10 cellular contexts compared by ENCODE assay signal in the genomic region with DNA sequence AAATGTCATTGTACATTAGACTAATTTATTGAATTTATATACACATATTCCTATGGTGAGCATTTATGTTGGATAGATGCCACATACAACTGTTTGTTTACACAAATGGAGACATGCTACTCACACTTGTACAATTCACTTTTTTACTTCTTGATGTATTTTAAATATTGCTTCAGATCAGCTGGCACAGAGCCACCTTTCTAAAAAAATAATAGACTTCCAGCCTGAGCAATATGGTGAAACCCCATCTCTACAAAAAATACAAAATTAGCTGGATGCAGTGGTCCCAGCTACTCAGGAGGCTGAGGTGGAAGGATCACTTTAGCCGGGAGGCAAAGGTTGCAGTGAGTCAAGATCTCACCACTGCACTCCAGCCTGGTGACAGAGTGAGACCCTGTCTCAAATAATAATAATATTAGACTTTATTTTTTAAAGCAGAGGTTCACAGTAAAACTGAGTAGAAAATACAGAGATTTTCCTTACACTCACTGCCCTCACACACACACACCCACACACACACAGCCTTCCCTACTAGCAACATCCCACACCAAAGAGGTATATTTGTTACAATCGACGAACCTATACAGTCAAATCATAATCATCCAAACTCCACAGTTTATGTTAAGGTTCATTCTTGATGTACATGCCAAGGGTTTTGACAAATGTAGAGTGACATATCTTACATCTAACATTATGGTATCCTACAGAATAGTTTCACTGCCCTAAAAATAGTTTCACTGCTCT. TPM values are rescaled to one million over a fixed set of nuclear protein-coding genes. Genes with fewer than 3 reads are reported as not detected.
DNase-seq lines count a peak whose midpoint lies in the region; ATAC-seq, FAIRE-seq and TF ChIP-seq lines count a peak whose summit lies in the region.
"Had no signal": no experiment of that assay in that cellular context is flagged by ENCODE, and none has a peak within 500 bp of the region (broad histone marks: within the 10 kb centered on the region; RNA-seq: fewer than 3 reads in every experiment).

No MANE protein-coding gene starts in this region.

- POLR2A ChIA-PET in A549 (lab: Yijun Ruan, JAX) (no interaction called here), activated B cell treated with CpG ODN at 0.5 μM for 24 hours (lab: Charles Lee) (no interaction called here)

- no peak for FAIRE-seq in A549 (lab: Jason Lieb, UNC)

- peaks cover 79% of the 10 kb centered on the region for H3K4me1 Mint-ChIP-seq in activated B cell treated with CpG ODN at 0.5 μM for 24 hours

- H3K4me3 Mint-ChIP-seq in activated B cell treated with CpG ODN at 0.5 μM for 24 hours = peak overlapping the region; percentile 83

- H3K9me3 Mint-ChIP-seq in activated B cell treated with CpG ODN at 0.5 μM for 24 hours = no peaks in the 10 kb centered on the region

- ATAC-seq in A549 (no peak), activated B cell treated with CpG ODN at 0.5 μM for 24 hours (ENCODE audit: low read depth) (no peak), GM21717 (IDR thresholded peaks at IDR 0.05; ENCODE audit: unreplicated experiment) (no peak), GM19395 (IDR thresholded peaks at IDR 0.05; ENCODE audit: unreplicated experiment) (no peak), HG02852 (IDR thresholded peaks at IDR 0.05; ENCODE audit: unreplicated experiment) (no peak)

- no peak for TF ChIP-seq EP300 in A549 (IDR thresholded peaks at IDR 0.05)

- 0 out of 3 replicates have a peak, but pooled peaks cover 3% of the 10 kb centered on the region for H3K4me1 ChIP-seq in A549

- no peak for TF ChIP-seq RAD21 in A549 (conservative IDR thresholded peaks at IDR 0.05 in 1 of 2, IDR thresholded peaks at IDR 0.05 in 1 of 2)

- CTCF ChIA-PET in A549 (lab: Yijun Ruan, JAX) = interaction anchor here (0.6 to 2.5 kb wide), 3 partner anchors 11 to 194 kb away, joined by 3 to 9 read pairs (median 4); no protein-coding TSS in a partner anchor
- CTCF ChIA-PET in activated B cell treated with CpG ODN at 0.5 μM for 24 hours (lab: Charles Lee) = interaction anchor here (1.2 to 2.0 kb wide), 3 partner anchors 11 to 152 kb away, joined by 5 to 7 read pairs (median 6); no protein-coding TSS in a partner anchor

- no peaks in the 10 kb centered on the region for H3K9me3 ChIP-seq in A549

- H3K4me3 ChIP-seq in A549 = peak overlapping the region; percentile 38
- peak overlapping the region; percentile 34 for H3K4me3 ChIP-seq in GM12864 (ENCODE audit: low read depth, low read length)
- H3K4me3 ChIP-seq in fibroblast of the aortic adventitia (ENCODE audit: low read depth, low read length) = no peak overlapping the region

- no peaks in the 10 kb centered on the region for H3K36me3 Mint-ChIP-seq in activated B cell treated with CpG ODN at 0.5 μM for 24 hours (ENCODE audit: low read depth)

- peak overlapping the region; percentile 66 for H3K4me2 ChIP-seq in A549

- DNase-seq in A549 (ENCODE audit: low read depth in 1 of 2, low spot score in 1 of 2) = no peak
- no peak for DNase-seq in GM12864 (ENCODE audit: low read depth)
- no peak for DNase-seq in activated B cell treated with CpG ODN at 0.5 μM for 24 hours
- DNase-seq in fibroblast of the aortic adventitia (ENCODE audit: low read depth) = peak; percentile 19
- DNase-seq in NCI-H2227 (lab: John Stamatoyannopoulos, UW; ENCODE audit: unreplicated experiment) = no peak
- DNase-seq: GOT3 had no signal

- WGBS in A549 (ENCODE audit: missing lambda C conversion rate) = 84% methylated on average over 3 of the region's 3 CpGs

- intact Hi-C loops in activated B cell treated with CpG ODN at 0.5 μM for 24 hours (cut with micrococcal nuclease) = loop anchor here (1.0 to 10.0 kb wide), 10 partner anchors 7 to 1005 kb away; a partner anchor contains a TSS

- no peak for TF ChIP-seq POLR2A in A549 (IDR thresholded peaks at IDR 0.05; ENCODE audit: low read length)

- H3K27ac ChIP-seq in A549 = no peak overlapping the region

- peak overlapping the region; percentile 93 for H3K27ac Mint-ChIP-seq in activated B cell treated with CpG ODN at 0.5 μM for 24 hours
- H3K27ac Mint-ChIP-seq: progenitor cell of endocrine pancreas had no signal

- no peaks in the 10 kb centered on the region for H3K27me3 Mint-ChIP-seq in activated B cell treated with CpG ODN at 0.5 μM for 24 hours

- TF ChIP-seq CTCF in A549 (IDR thresholded peaks at IDR 0.05) = no peak
- TF ChIP-seq CTCF in GM12864 (IDR thresholded peaks at IDR 0.05; ENCODE audit: low read depth, low read length, missing control alignments) = no peak
- no peak for TF ChIP-seq CTCF in activated B cell treated with CpG ODN at 0.5 μM for 24 hours (IDR thresholded peaks at IDR 0.05)
- no peak for TF ChIP-seq CTCF in fibroblast of the aortic adventitia (IDR thresholded peaks at IDR 0.05; ENCODE audit: insufficient read depth, low read length)

TF ChIP-seq in A549, 52 proteins besides CTCF, POLR2A, EP300 and RAD21:
- TF ChIP-seq CHD2 (IDR thresholded peaks at IDR 0.05; ENCODE audit: low read length, partially characterized antibody) (no peak), TP53 (CRISPR knock-in tag; IDR thresholded peaks at IDR 0.05) (no peak), JUNB (IDR thresholded peaks at IDR 0.05) (no peak), HOXB5 (CRISPR knock-in tag; IDR thresholded peaks at IDR 0.05) (no peak), MYC (IDR thresholded peaks at IDR 0.05; ENCODE audit: borderline replicate concordance, low read length) (no peak), HOXB13 (CRISPR knock-in tag; IDR thresholded peaks at IDR 0.05; ENCODE audit: low read depth) (no peak), RFX5 (IDR thresholded peaks at IDR 0.05) (no peak), MAZ (IDR thresholded peaks at IDR 0.05; ENCODE audit: borderline replicate concordance, low read depth, low read length) (no peak), KDM1A (IDR thresholded peaks at IDR 0.05; ENCODE audit: low read depth) (no peak), FOSB (CRISPR knock-in tag; IDR thresholded peaks at IDR 0.05) (no peak)
- TF ChIP-seq, protein P1, sequence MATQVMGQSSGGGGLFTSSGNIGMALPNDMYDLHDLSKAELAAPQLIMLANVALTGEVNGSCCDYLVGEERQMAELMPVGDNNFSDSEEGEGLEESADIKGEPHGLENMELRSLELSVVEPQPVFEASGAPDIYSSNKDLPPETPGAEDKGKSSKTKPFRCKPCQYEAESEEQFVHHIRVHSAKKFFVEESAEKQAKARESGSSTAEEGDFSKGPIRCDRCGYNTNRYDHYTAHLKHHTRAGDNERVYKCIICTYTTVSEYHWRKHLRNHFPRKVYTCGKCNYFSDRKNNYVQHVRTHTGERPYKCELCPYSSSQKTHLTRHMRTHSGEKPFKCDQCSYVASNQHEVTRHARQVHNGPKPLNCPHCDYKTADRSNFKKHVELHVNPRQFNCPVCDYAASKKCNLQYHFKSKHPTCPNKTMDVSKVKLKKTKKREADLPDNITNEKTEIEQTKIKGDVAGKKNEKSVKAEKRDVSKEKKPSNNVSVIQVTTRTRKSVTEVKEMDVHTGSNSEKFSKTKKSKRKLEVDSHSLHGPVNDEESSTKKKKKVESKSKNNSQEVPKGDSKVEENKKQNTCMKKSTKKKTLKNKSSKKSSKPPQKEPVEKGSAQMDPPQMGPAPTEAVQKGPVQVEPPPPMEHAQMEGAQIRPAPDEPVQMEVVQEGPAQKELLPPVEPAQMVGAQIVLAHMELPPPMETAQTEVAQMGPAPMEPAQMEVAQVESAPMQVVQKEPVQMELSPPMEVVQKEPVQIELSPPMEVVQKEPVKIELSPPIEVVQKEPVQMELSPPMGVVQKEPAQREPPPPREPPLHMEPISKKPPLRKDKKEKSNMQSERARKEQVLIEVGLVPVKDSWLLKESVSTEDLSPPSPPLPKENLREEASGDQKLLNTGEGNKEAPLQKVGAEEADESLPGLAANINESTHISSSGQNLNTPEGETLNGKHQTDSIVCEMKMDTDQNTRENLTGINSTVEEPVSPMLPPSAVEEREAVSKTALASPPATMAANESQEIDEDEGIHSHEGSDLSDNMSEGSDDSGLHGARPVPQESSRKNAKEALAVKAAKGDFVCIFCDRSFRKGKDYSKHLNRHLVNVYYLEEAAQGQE (IDR thresholded peaks at IDR 0.05) = no peak
- TF ChIP-seq, protein P2, sequence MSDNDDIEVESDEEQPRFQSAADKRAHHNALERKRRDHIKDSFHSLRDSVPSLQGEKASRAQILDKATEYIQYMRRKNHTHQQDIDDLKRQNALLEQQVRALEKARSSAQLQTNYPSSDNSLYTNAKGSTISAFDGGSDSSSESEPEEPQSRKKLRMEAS (IDR thresholded peaks at IDR 0.05) = no peak
- TF ChIP-seq, protein P3, sequence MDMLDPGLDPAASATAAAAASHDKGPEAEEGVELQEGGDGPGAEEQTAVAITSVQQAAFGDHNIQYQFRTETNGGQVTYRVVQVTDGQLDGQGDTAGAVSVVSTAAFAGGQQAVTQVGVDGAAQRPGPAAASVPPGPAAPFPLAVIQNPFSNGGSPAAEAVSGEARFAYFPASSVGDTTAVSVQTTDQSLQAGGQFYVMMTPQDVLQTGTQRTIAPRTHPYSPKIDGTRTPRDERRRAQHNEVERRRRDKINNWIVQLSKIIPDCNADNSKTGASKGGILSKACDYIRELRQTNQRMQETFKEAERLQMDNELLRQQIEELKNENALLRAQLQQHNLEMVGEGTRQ (IDR thresholded peaks at IDR 0.05) = no peak
TF ChIP-seq in A549: peak in this region for 0.

RNA-seq across cellular contexts. Expression of a gene that starts 16.5 kb away (rescaled TPM):
- polyA plus RNA-seq in A549 (2011; rRNA removed) (0.15 and 0.18 TPM in 2 replicates), A549 (2017; fragmentation: RNase III; extraction: RNeasy Plus Mini Kit Qiagen cat#74134 plus additional on column Dnase treatment) (0.34 to 0.50 TPM (median 0.37 TPM) in 3 replicates)
- polyA plus RNA-seq in A549 (2012; cell fraction: cytosol; rRNA removed) = 0.34 and 0.48 TPM in 2 replicates
- 0.60 and 0.80 TPM in 2 replicates for polyA plus RNA-seq in A549 (2012; cell fraction: nucleus; rRNA removed)
- 0.73 and 1.0 TPM in 2 replicates for polyA minus RNA-seq in A549 (2011; rRNA and poly(A)+ RNA removed)
- total RNA-seq in activated B cell treated with CpG ODN at 0.5 μM for 24 hours (3.2 TPM in 2 replicates), fibroblast of the aortic adventitia (ENCODE audit: low replicate concordance) (0.16 and 3.6 TPM in 2 replicates)
